17 cellular contexts compared by ENCODE assay signal in the genomic region with DNA sequence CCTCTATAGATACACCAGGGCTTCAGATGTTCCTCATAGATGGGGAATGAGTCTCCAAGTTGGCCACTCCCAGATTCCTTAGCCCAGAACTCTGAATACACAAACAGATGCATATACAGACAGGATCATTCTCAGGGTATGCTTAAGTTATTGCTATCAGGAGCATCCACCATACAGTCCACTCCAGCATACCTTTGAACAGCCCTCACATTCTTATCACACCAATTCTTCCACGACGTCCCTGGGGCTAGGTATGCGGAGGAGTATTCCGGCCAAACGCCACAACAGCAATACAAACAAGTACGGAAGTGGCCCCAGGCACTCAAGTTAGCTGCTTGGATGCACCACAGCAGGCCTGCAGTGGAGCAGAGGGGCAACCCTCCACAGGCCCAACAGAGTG.
"Had no signal": no experiment of that assay in that cellular context is flagged by ENCODE, and none has a peak within 500 bp of the region (broad histone marks: within the 10 kb centered on the region; RNA-seq: fewer than 3 reads in every experiment).

No MANE protein-coding gene starts in this region.

- FAIRE-seq: endothelial cell of umbilical vein had no signal

- H3K9me3 ChIP-seq: gastrocnemius medialis, heart left ventricle, neutrophil, tibial artery had no signal

- H3K27me3 ChIP-seq: gastrocnemius medialis, heart left ventricle, neutrophil, tibial artery had no signal

- H3K27ac ChIP-seq: gastrocnemius medialis, heart left ventricle, neutrophil, parathyroid adenoma, tibial artery had no signal

- H3K4me3 ChIP-seq: gastrocnemius medialis, heart left ventricle, tibial artery had no signal

- H3K4me1 ChIP-seq: parathyroid adenoma had no signal

- ATAC-seq: gastrocnemius medialis; heart left ventricle; left lobe of liver; naive thymus-derived CD8-positive, alpha-beta T cell; stimulated activated effector memory CD8-positive, alpha-beta T cell treated with anti-CD3 and anti-CD28 coated beads, Interleukin-12 subunit alpha, Interleukin-12 subunit beta, amount 100 ng/mL, for 72 hours had no signal

- DNase-seq: activated CD4-positive, alpha-beta T cell treated with anti-CD3 and anti-CD28 coated beads, Interleukin-2, amount 10 ng/mL, durations not matched to agents 7 days and 5 days; activated CD8-positive, alpha-beta memory T cell treated with anti-CD3 and anti-CD28 coated beads, Interleukin-2, amount 50 U/mL, for 48 hours; activated gamma-delta T cell treated with Interleukin-2 at 50 U/mL for 16 hours; activated naive CD8-positive, alpha-beta T cell treated with anti-CD3 and anti-CD28 coated beads for 36 hours; amygdala; cortex of kidney; effector CD8-positive, alpha-beta T cell; gastrocnemius medialis; heart left ventricle; immature natural killer cell; naive thymus-derived CD8-positive, alpha-beta T cell; tibial artery had no signal

- H3K36me3 ChIP-seq: gastrocnemius medialis, heart left ventricle, neutrophil, tibial artery had no signal
